8 cellular contexts compared by ENCODE assay signal in genomic region chr1:78114034-78114956, GRCh38.
DNase-seq lines count a peak whose midpoint lies in the region; ATAC-seq and TF ChIP-seq lines count a peak whose summit lies in the region.

No MANE protein-coding gene starts in this region.

- no peaks in the 10 kb centered on the region for H3K9me3 Mint-ChIP-seq in activated CD8-positive, alpha-beta T cell treated with anti-CD3 and anti-CD28 coated beads, Interleukin-2, amount 10 ng/mL, durations not matched to agents 7 days and 5 days (ENCODE audit: insufficient read depth)
- H3K9me3 Mint-ChIP-seq in naive thymus-derived CD4-positive, alpha-beta T cell = no peaks in the 10 kb centered on the region

- 61% methylated on average over 9 of the region's 9 CpGs for WGBS in suprapubic skin

- H3K27ac ChIP-seq in epithelial cell of prostate (peak overlapping the region; percentile 78), suprapubic skin (peak overlapping the region; percentile 4)
- no peak overlapping the region for H3K27ac ChIP-seq in naive thymus-derived CD4-positive, alpha-beta T cell (ENCODE audit: low read depth, low read length)

- H3K4me1 Mint-ChIP-seq in activated CD8-positive, alpha-beta T cell treated with anti-CD3 and anti-CD28 coated beads, Interleukin-2, amount 10 ng/mL, durations not matched to agents 7 days and 5 days (ENCODE audit: low read depth) = peaks cover 2% of the 10 kb centered on the region
- H3K4me1 Mint-ChIP-seq in naive thymus-derived CD4-positive, alpha-beta T cell = peaks cover 0 to 9% (median 0%) of the 10 kb centered on the region in 7 donors

- DNase-seq in DMS114 treated with DMSO at 0.1 percent for 48 hours (lab: John Stamatoyannopoulos, UW; ENCODE audit: unreplicated experiment) (peak; percentile 82), NCI-H82 (lab: John Stamatoyannopoulos, UW) (peak; percentile 90), epithelial cell of prostate (ENCODE audit: low read depth, low spot score) (peak; percentile 80), suprapubic skin (ENCODE audit: low spot score in 2 of 2) (peak in 1 of 2 donors; percentile 68)
- DNase-seq in activated CD8-positive, alpha-beta T cell treated with anti-CD3 and anti-CD28 coated beads, Interleukin-2, amount 10 ng/mL, durations not matched to agents 7 days and 5 days = peak; percentile 74
- DNase-seq in naive thymus-derived CD4-positive, alpha-beta T cell = peak; percentile 15 to 71 (median 58)

- H3K36me3 ChIP-seq in naive thymus-derived CD4-positive, alpha-beta T cell (ENCODE audit: control insufficient read depth in 2 of 3, insufficient read depth in 3 of 3, low read length in 3 of 3) = no peaks in the 10 kb centered on the region
- H3K36me3 ChIP-seq in suprapubic skin = no peaks in the 10 kb centered on the region

- ATAC-seq in GM21360 (IDR thresholded peaks at IDR 0.05; ENCODE audit: unreplicated experiment) (peak; percentile 93), HG03571 (IDR thresholded peaks at IDR 0.05; ENCODE audit: unreplicated experiment) (peak; percentile 89)
- peak; percentile 89 for ATAC-seq in activated CD8-positive, alpha-beta T cell treated with anti-CD3 and anti-CD28 coated beads, Interleukin-2, amount 10 ng/mL, durations not matched to agents 7 days and 5 days
- ATAC-seq in naive thymus-derived CD4-positive, alpha-beta T cell = peak; percentile 93

- POLR2A ChIA-PET in activated CD8-positive, alpha-beta T cell treated with anti-CD3 and anti-CD28 coated beads, Interleukin-2, amount 10 ng/mL, durations not matched to agents 7 days and 5 days (lab: Charles Lee) = interaction anchor here (0.6 to 1.8 kb wide), 5 partner anchors 11 to 136 kb away, joined by 3 to 6 read pairs (median 4); partner anchors contain the start of genes DNAJB4 and FUBP1
- POLR2A ChIA-PET in naive thymus-derived CD4-positive, alpha-beta T cell (lab: Charles Lee) = interaction anchor here (0.7 to 1.5 kb wide), 3 partner anchors 14 to 132 kb away, joined by 3 to 4 read pairs (median 3); no protein-coding TSS in a partner anchor

- CTCF ChIA-PET in activated CD8-positive, alpha-beta T cell treated with anti-CD3 and anti-CD28 coated beads, Interleukin-2, amount 10 ng/mL, durations not matched to agents 7 days and 5 days (lab: Charles Lee) = interaction anchor here (0.6 to 2.7 kb wide), 25 partner anchors 11 to 1030 kb away, joined by 3 to 30 read pairs (median 3); partner anchors contain the start of genes DNAJB4 and FUBP1
- CTCF ChIA-PET in naive thymus-derived CD4-positive, alpha-beta T cell (lab: Charles Lee) = interaction anchor here (0.6 to 1.8 kb wide), 15 partner anchors 10 to 1960 kb away, joined by 3 to 6 read pairs (median 4); partner anchors contain the start of genes DNAJB4 and FUBP1

- H3K9me3 ChIP-seq in naive thymus-derived CD4-positive, alpha-beta T cell (ENCODE audit: control insufficient read depth in 2 of 3, low read length in 3 of 3) = no peaks in the 10 kb centered on the region
- H3K9me3 ChIP-seq in suprapubic skin = no peaks in the 10 kb centered on the region

- TF ChIP-seq POLR2A in suprapubic skin (IDR thresholded peaks at IDR 0.05) = no peak

- TF ChIP-seq EP300 in suprapubic skin (IDR thresholded peaks at IDR 0.05) = no peak

- no peak overlapping the region for H3K4me3 ChIP-seq in naive thymus-derived CD4-positive, alpha-beta T cell (ENCODE audit: low read length)
- no peak overlapping the region for H3K4me3 ChIP-seq in suprapubic skin

- TF ChIP-seq CTCF in suprapubic skin (IDR thresholded peaks at IDR 0.05) = peak; percentile 74 to 84

- H3K27me3 Mint-ChIP-seq in activated CD8-positive, alpha-beta T cell treated with anti-CD3 and anti-CD28 coated beads, Interleukin-2, amount 10 ng/mL, durations not matched to agents 7 days and 5 days (ENCODE audit: low read depth) = peaks cover 2% of the 10 kb centered on the region
- H3K27me3 Mint-ChIP-seq in naive thymus-derived CD4-positive, alpha-beta T cell = peaks cover 0 to 2% (median 0%) of the 10 kb centered on the region in 5 donors

- H3K36me3 Mint-ChIP-seq in activated CD8-positive, alpha-beta T cell treated with anti-CD3 and anti-CD28 coated beads, Interleukin-2, amount 10 ng/mL, durations not matched to agents 7 days and 5 days (ENCODE audit: low read depth) = no peaks in the 10 kb centered on the region
- no peaks in the 10 kb centered on the region for H3K36me3 Mint-ChIP-seq in naive thymus-derived CD4-positive, alpha-beta T cell

- no peak overlapping the region for H3K4me3 Mint-ChIP-seq in activated CD8-positive, alpha-beta T cell treated with anti-CD3 and anti-CD28 coated beads, Interleukin-2, amount 10 ng/mL, durations not matched to agents 7 days and 5 days
- no peak overlapping the region for H3K4me3 Mint-ChIP-seq in naive thymus-derived CD4-positive, alpha-beta T cell

- intact Hi-C loops in naive thymus-derived CD4-positive, alpha-beta T cell (cut with micrococcal nuclease) = loop anchor here (1.0 to 10.0 kb wide), 13 partner anchors 110 to 1960 kb away; partner anchors contain the start of genes DNAJB4 (in 2 of the 2), FUBP1 (in 2 of the 2), ZZZ3 (in 2 of the 2) and USP33 (in 1 of the 2)

- no peak overlapping the region for H3K27ac Mint-ChIP-seq in activated CD8-positive, alpha-beta T cell treated with anti-CD3 and anti-CD28 coated beads, Interleukin-2, amount 10 ng/mL, durations not matched to agents 7 days and 5 days
- H3K27ac Mint-ChIP-seq in naive thymus-derived CD4-positive, alpha-beta T cell = no peak overlapping the region

- H3K4me1 ChIP-seq in naive thymus-derived CD4-positive, alpha-beta T cell (ENCODE audit: control insufficient read depth in 2 of 2, insufficient read depth in 2 of 2, low read length in 2 of 2) = no peaks in the 10 kb centered on the region
- H3K4me1 ChIP-seq in suprapubic skin = peaks cover 7% of the 10 kb centered on the region

- no peaks in the 10 kb centered on the region for H3K27me3 ChIP-seq in naive thymus-derived CD4-positive, alpha-beta T cell (ENCODE audit: control insufficient read depth in 2 of 2, insufficient read depth in 2 of 2, low read length in 2 of 2)
- no peaks in the 10 kb centered on the region for H3K27me3 ChIP-seq in suprapubic skin
